In genomic region chr3:195203631-195204030, GRCh38 we compare ENCODE assay signal across 13 cellular contexts.
A peak's percentile ranks its signal among the peaks of the same experiment; 100 is the strongest.
DNase-seq lines count a peak whose midpoint lies in the region; ATAC-seq and TF ChIP-seq lines count a peak whose summit lies in the region.
"Had no signal": no experiment of that assay in that cellular context is flagged by ENCODE, and none has a peak within 500 bp of the region (broad histone marks: within the 10 kb centered on the region; RNA-seq: fewer than 3 reads in every experiment).

No MANE protein-coding gene starts in this region.

- peak overlapping the region; percentile 29 for H3K27ac ChIP-seq in neural cell (ENCODE audit: low read length)
- H3K27ac ChIP-seq in tibial artery = no peak overlapping the region

- TF ChIP-seq CTCF in neural cell (IDR thresholded peaks at IDR 0.05; ENCODE audit: poor library complexity, severe bottlenecking) = no peak
- TF ChIP-seq CTCF in Caco-2 (IDR thresholded peaks at IDR 0.05; ENCODE audit: insufficient read depth in 1 of 2, low read depth in 1 of 2, low read length in 1 of 2, severe bottlenecking in 1 of 2, unreplicated experiment in 1 of 2) = no peak
- TF ChIP-seq CTCF in tibial artery (IDR thresholded peaks at IDR 0.05) = no peak

- H3K9me3 Mint-ChIP-seq in activated naive CD8-positive, alpha-beta T cell (ENCODE audit: low read depth) = no peaks in the 10 kb centered on the region
- H3K9me3 Mint-ChIP-seq in activated naive CD8-positive, alpha-beta T cell treated with anti-CD3 and anti-CD28 coated beads for 36 hours = no peaks in the 10 kb centered on the region
- H3K9me3 Mint-ChIP-seq in central memory CD8-positive, alpha-beta T cell = no peaks in the 10 kb centered on the region
- no peaks in the 10 kb centered on the region for H3K9me3 Mint-ChIP-seq in Caco-2 (ENCODE audit: unreplicated experiment)
- H3K9me3 Mint-ChIP-seq: activated CD4-positive, alpha-beta T cell treated with anti-CD3 and anti-CD28 coated beads, Interleukin-2, amount 10 ng/mL, durations not matched to agents 24 days and 14 days; dendritic cell treated with granulocyte-macrophage colony-stimulating factor and Interleukin-4, amounts not matched to agents 40 ng/mL and 50 ng/mL, for 4 days had no signal

- H3K4me3 ChIP-seq in neural cell (ENCODE audit: low read length) (no peak overlapping the region), Caco-2 (ENCODE audit: low read depth, low read length) (no peak overlapping the region), tibial artery (no peak overlapping the region)
- H3K4me3 ChIP-seq: skin epidermis had no signal

- H3F3A ChIP-seq in neural cell (ENCODE audit: insufficient read depth, low read length, poor library complexity, severe bottlenecking) = no peaks in the 10 kb centered on the region

- no peaks in the 10 kb centered on the region for H3K9me2 ChIP-seq in neural cell (ENCODE audit: insufficient read depth, low read length)

- no peaks in the 10 kb centered on the region for H3K27me3 Mint-ChIP-seq in activated naive CD8-positive, alpha-beta T cell
- no peaks in the 10 kb centered on the region for H3K27me3 Mint-ChIP-seq in activated naive CD8-positive, alpha-beta T cell treated with anti-CD3 and anti-CD28 coated beads for 36 hours
- H3K27me3 Mint-ChIP-seq in central memory CD8-positive, alpha-beta T cell = no peaks in the 10 kb centered on the region
- H3K27me3 Mint-ChIP-seq in Caco-2 (ENCODE audit: insufficient read depth, unreplicated experiment) = no peaks in the 10 kb centered on the region
- H3K27me3 Mint-ChIP-seq: activated CD4-positive, alpha-beta T cell treated with anti-CD3 and anti-CD28 coated beads, Interleukin-2, amount 10 ng/mL, durations not matched to agents 24 days and 14 days; dendritic cell treated with granulocyte-macrophage colony-stimulating factor and Interleukin-4, amounts not matched to agents 40 ng/mL and 50 ng/mL, for 4 days had no signal

- H3K4me3 Mint-ChIP-seq in activated naive CD8-positive, alpha-beta T cell = no peak overlapping the region
- H3K4me3 Mint-ChIP-seq in activated naive CD8-positive, alpha-beta T cell treated with anti-CD3 and anti-CD28 coated beads for 36 hours = no peak overlapping the region
- H3K4me3 Mint-ChIP-seq in central memory CD8-positive, alpha-beta T cell = no peak overlapping the region
- H3K4me3 Mint-ChIP-seq in Caco-2 (ENCODE audit: unreplicated experiment) = no peak overlapping the region
- H3K4me3 Mint-ChIP-seq: activated CD4-positive, alpha-beta T cell treated with anti-CD3 and anti-CD28 coated beads, Interleukin-2, amount 10 ng/mL, durations not matched to agents 24 days and 14 days; dendritic cell treated with granulocyte-macrophage colony-stimulating factor and Interleukin-4, amounts not matched to agents 40 ng/mL and 50 ng/mL, for 4 days had no signal

- H3K9ac ChIP-seq in neural cell (ENCODE audit: low read length) = no peak overlapping the region

- no peaks in the 10 kb centered on the region for H3K4me1 ChIP-seq in Caco-2
- H3K4me1 ChIP-seq in tibial artery = peaks cover 0 to 18% (median 15%) of the 10 kb centered on the region in 4 donors

- H3K36me3 ChIP-seq in neural cell (ENCODE audit: insufficient read depth, low read length) = no peaks in the 10 kb centered on the region
- H3K36me3 ChIP-seq in Caco-2 (ENCODE audit: control insufficient read depth, insufficient read depth, low read length) = no peaks in the 10 kb centered on the region
- H3K36me3 ChIP-seq in tibial artery = no peaks in the 10 kb centered on the region

- H2AFZ ChIP-seq in neural cell (ENCODE audit: low read depth, low read length) = peak overlapping the region; percentile 22

- TF ChIP-seq EP300 in neural cell (conservative IDR thresholded peaks at IDR 0.05; ENCODE audit: poor library complexity, severe bottlenecking) = peak; percentile 29

- peak overlapping the region; percentile 50 for H3K27ac Mint-ChIP-seq in activated naive CD8-positive, alpha-beta T cell
- no peak overlapping the region for H3K27ac Mint-ChIP-seq in activated naive CD8-positive, alpha-beta T cell treated with anti-CD3 and anti-CD28 coated beads for 36 hours
- peak overlapping the region; percentile 68 for H3K27ac Mint-ChIP-seq in central memory CD8-positive, alpha-beta T cell (ENCODE audit: low read depth)
- H3K27ac Mint-ChIP-seq in Caco-2 (ENCODE audit: unreplicated experiment) = no peak overlapping the region
- H3K27ac Mint-ChIP-seq: activated CD4-positive, alpha-beta T cell treated with anti-CD3 and anti-CD28 coated beads, Interleukin-2, amount 10 ng/mL, durations not matched to agents 24 days and 14 days; dendritic cell treated with granulocyte-macrophage colony-stimulating factor and Interleukin-4, amounts not matched to agents 40 ng/mL and 50 ng/mL, for 4 days had no signal

- no peaks in the 10 kb centered on the region for H4K20me1 ChIP-seq in neural cell (ENCODE audit: insufficient read depth)

- H3K27me3 ChIP-seq in neural cell (ENCODE audit: insufficient read depth, low read depth, low read length) = no peaks in the 10 kb centered on the region
- no peaks in the 10 kb centered on the region for H3K27me3 ChIP-seq in Caco-2 (replicated peaks; ENCODE audit: control insufficient read depth, insufficient read depth, low read length)
- H3K27me3 ChIP-seq in tibial artery = no peaks in the 10 kb centered on the region

- CTCF ChIA-PET in Caco-2 (lab: Charles Lee) = no interaction called here

- H3K9me3 ChIP-seq in neural cell (ENCODE audit: low read length) = no peaks in the 10 kb centered on the region
- H3K9me3 ChIP-seq in Caco-2 = no peaks in the 10 kb centered on the region
- no peaks in the 10 kb centered on the region for H3K9me3 ChIP-seq in tibial artery

- no peaks in the 10 kb centered on the region for H3K79me2 ChIP-seq in neural cell (replicated peaks; ENCODE audit: insufficient read depth, low read length)

- H3K36me3 Mint-ChIP-seq in activated naive CD8-positive, alpha-beta T cell = peaks cover 6% of the 10 kb centered on the region
- peaks cover 4% of the 10 kb centered on the region for H3K36me3 Mint-ChIP-seq in activated naive CD8-positive, alpha-beta T cell treated with anti-CD3 and anti-CD28 coated beads for 36 hours
- peaks cover 6% of the 10 kb centered on the region for H3K36me3 Mint-ChIP-seq in central memory CD8-positive, alpha-beta T cell (ENCODE audit: insufficient read depth)
- no peaks in the 10 kb centered on the region for H3K36me3 Mint-ChIP-seq in Caco-2 (ENCODE audit: insufficient read depth, unreplicated experiment)

- BruUV-seq in Caco-2 (replicated peaks; lab: Mats Ljungman, UMichigan) = no TSS peak

- no peak for DNase-seq in activated naive CD8-positive, alpha-beta T cell treated with anti-CD3 and anti-CD28 coated beads for 36 hours
- no peak for DNase-seq in central memory CD8-positive, alpha-beta T cell (ENCODE audit: low spot score in 2 of 2)
- DNase-seq in ureter (ENCODE audit: low spot score) (peak; percentile 31), Caco-2 (no peak), NCI-H748 treated with DMSO at 0.1 percent for 48 hours (lab: John Stamatoyannopoulos, UW) (no peak), tibial artery (no peak)
- DNase-seq: activated CD4-positive, alpha-beta T cell treated with anti-CD3 and anti-CD28 coated beads, Interleukin-2, amount 10 ng/mL, durations not matched to agents 24 days and 14 days; foreskin melanocyte; NCI-H2107 had no signal

- H3K4me1 Mint-ChIP-seq in activated naive CD8-positive, alpha-beta T cell (ENCODE audit: low read depth) = peaks cover 22% of the 10 kb centered on the region
- peaks cover 19% of the 10 kb centered on the region for H3K4me1 Mint-ChIP-seq in activated naive CD8-positive, alpha-beta T cell treated with anti-CD3 and anti-CD28 coated beads for 36 hours
- H3K4me1 Mint-ChIP-seq in central memory CD8-positive, alpha-beta T cell = peaks cover 33% of the 10 kb centered on the region
- H3K4me1 Mint-ChIP-seq in Caco-2 (ENCODE audit: low read depth, unreplicated experiment) = no peaks in the 10 kb centered on the region

- POLR2A ChIA-PET in Caco-2 (lab: Charles Lee) = no interaction called here

- TF ChIP-seq RAD21 in neural cell (conservative IDR thresholded peaks at IDR 0.05) = no peak

- ATAC-seq in central memory CD8-positive, alpha-beta T cell (replicated peaks; ENCODE audit: extremely low read depth, poor library complexity, severe bottlenecking) = peak; percentile 85

- intact Hi-C loops in Caco-2 (cut with micrococcal nuclease; ENCODE audit: unreplicated experiment) (no loop called here), tibial artery (cut with DNase I; ENCODE audit: low total_unique reads) (no loop called here)

- H3K4me2 ChIP-seq in neural cell (ENCODE audit: low read length) = no peak overlapping the region

TF ChIP-seq in neural cell, 6 proteins besides CTCF, POLR2A, EP300 and RAD21:
- TF ChIP-seq POLR2AphosphoS5 (IDR thresholded peaks at IDR 0.05) (no peak), MXI1 (conservative IDR thresholded peaks at IDR 0.05; ENCODE audit: poor library complexity, severe bottlenecking) (peak; percentile 9), SMC3 (conservative IDR thresholded peaks at IDR 0.05; ENCODE audit: poor library complexity) (peak; percentile 13)

Comparison
In these comparisons a context has a peak if more than half of its experiments do, and no peak if none do; other contexts are left out.
1. H3K27ac Mint-ChIP-seq: peak in activated naive CD8-positive, alpha-beta T cell (single experiment) and central memory CD8-positive, alpha-beta T cell (single experiment); none in activated naive CD8-positive, alpha-beta T cell treated with anti-CD3 and anti-CD28 coated beads for 36 hours (single experiment) and Caco-2 (single experiment).